ENCODE assay signal across 17 cellular contexts in genomic region chr2:43236256-43236655, GRCh38. TPM values are rescaled to one million over a fixed set of nuclear protein-coding genes. Genes with fewer than 3 reads are reported as not detected.
DNase-seq lines count a peak whose midpoint lies in the region; ATAC-seq and TF ChIP-seq lines count a peak whose summit lies in the region.
"Had no signal": no experiment of that assay in that cellular context is flagged by ENCODE, and none has a peak within 500 bp of the region (broad histone marks: within the 10 kb centered on the region; RNA-seq: fewer than 3 reads in every experiment).

No MANE protein-coding gene starts in this region.

- peak overlapping the region in 5 of 11 experiments; percentile 20 to 52 (median 35); a peak in 5 of 22 replicates for H3K9ac ChIP-seq in BLaER1 treated with 17β-estradiol and CSF1 and Interleukin-3, amounts not matched to agents 10 nM and 100 nM
- no peak overlapping the region for H3K9ac ChIP-seq in IMR-90 (ENCODE audit: low read depth, low read length)

- ATAC-seq in IMR-90 (ENCODE audit: low read depth) (no peak), GM21390 (IDR thresholded peaks at IDR 0.05; ENCODE audit: unreplicated experiment) (no peak), GM21529 (IDR thresholded peaks at IDR 0.05; ENCODE audit: unreplicated experiment) (no peak)
- ATAC-seq: HepG2 had no signal

- H3K4me1 ChIP-seq in BLaER1 treated with 17β-estradiol and CSF1 and Interleukin-3, amounts not matched to agents 10 nM and 100 nM: peaks cover 32 to 100% (median 74%) of the 10 kb centered on the region in 10 experiments
- H3K4me1 ChIP-seq in IMR-90 (ENCODE audit: control insufficient read depth, insufficient read depth, low read length): no peaks in the 10 kb centered on the region; the same call in 1 of the 2 replicates
- peaks cover 64 to 78% of the 10 kb centered on the region in 2 experiments for H3K4me1 ChIP-seq in neutrophil (ENCODE audit: control insufficient read depth in 1 of 2, insufficient read depth in 1 of 2, low read depth in 1 of 2, low read length in 1 of 2)

- dilution Hi-C loops in IMR-90 (cut with HindIII; ENCODE audit: low sequenced_read_pairs, unreplicated experiment): no loop called here

- peak overlapping the region; percentile 7; the same call in 1 of the 2 replicates for H2AK5ac ChIP-seq in IMR-90 (ENCODE audit: low read depth, low read length)

- H2BK20ac ChIP-seq in IMR-90 (ENCODE audit: low read depth, low read length): no peak overlapping the region

- H3K27ac ChIP-seq in BLaER1 treated with 17β-estradiol and CSF1 and Interleukin-3, amounts not matched to agents 10 nM and 100 nM: peak overlapping the region in 8 of 11 experiments; percentile 1 to 84 (median 62); a peak in 12 of 22 replicates
- no peak overlapping the region for H3K27ac ChIP-seq in IMR-90 (ENCODE audit: insufficient read depth, low read length)
- H3K27ac ChIP-seq in neutrophil: peak overlapping the region; percentile 68
- H3K27ac ChIP-seq: Peyer's patch had no signal

- no TSS peak for BruUV-seq in IMR-90 (replicated peaks; lab: Mats Ljungman, UMichigan)

- peaks cover 0 to 20% (median 6%) of the 10 kb centered on the region in 11 experiments; a peak in 5 of 22 replicates for H3K36me3 ChIP-seq in BLaER1 treated with 17β-estradiol and CSF1 and Interleukin-3, amounts not matched to agents 10 nM and 100 nM
- no peaks in the 10 kb centered on the region; the same call in 1 of the 2 replicates for H3K36me3 ChIP-seq in IMR-90 (ENCODE audit: control insufficient read depth, insufficient read depth, low read length)
- no peaks in the 10 kb centered on the region for H3K36me3 ChIP-seq in neutrophil
- H3K36me3 ChIP-seq: Peyer's patch had no signal

- no peak for TF ChIP-seq RAD21 in IMR-90 (IDR thresholded peaks at IDR 0.05; ENCODE audit: low read length)

- no peak for TF ChIP-seq CTCF in IMR-90 (conservative IDR thresholded peaks at IDR 0.05; ENCODE audit: low read depth, low read length)
- no peak for TF ChIP-seq CTCF in neutrophil (IDR thresholded peaks at IDR 0.05)

- intact Hi-C loops in IMR-90 (cut with micrococcal nuclease): no loop called here

- H3K4me2 ChIP-seq in BLaER1 treated with 17β-estradiol and CSF1 and Interleukin-3, amounts not matched to agents 10 nM and 100 nM: peak overlapping the region in 5 of 11 experiments; percentile 57 to 91 (median 78); a peak in 10 of 22 replicates
- no peak overlapping the region for H3K4me2 ChIP-seq in IMR-90 (ENCODE audit: low read depth, low read length)

- WGBS in IMR-90 (ENCODE audit: extremely low coverage in 2 of 2, insufficient read length in 1 of 2), 2 experiments: 100% methylated on average over 1 of the region's 3 CpGs; no CpG with 5 or more reads in 1 of the 2 experiments

- H3K14ac ChIP-seq in IMR-90 (replicated peaks; ENCODE audit: low read depth, low read length): no peak overlapping the region

- no peak overlapping the region for H4K8ac ChIP-seq in IMR-90 (ENCODE audit: low read depth in 2 of 2, low read length in 2 of 2)

- H2BK15ac ChIP-seq in IMR-90 (ENCODE audit: low read depth, low read length): no peak overlapping the region

- DNase-seq in IMR-90 (no peak), islet precursor cell (peak; percentile 38), SIG-M5 treated with dmso at 0.1 percent for 504 hours (lab: John Stamatoyannopoulos, UW; ENCODE audit: unreplicated experiment) (no peak), SIG-M5 (lab: John Stamatoyannopoulos, UW) (no peak)
- DNase-seq: CD4-positive, CD25-positive, alpha-beta regulatory T cell; EL; GF-D8; MV-4-11; NCI-H1105 treated with DMSO at 0.1 percent for 48 hours; NCI-H2029 treated with DMSO at 0.1 percent for 48 hours; NCI-H524 treated with DMSO at 0.1 percent for 48 hours; Peyer's patch had no signal

- in situ Hi-C loops in IMR-90 (cut with MboI; ENCODE audit: low sequenced_read_pairs): loop anchor here (10.0 kb wide), 1 partner anchor 381 kb away; no protein-coding TSS in a partner anchor

- H3K9me1 ChIP-seq in IMR-90 (ENCODE audit: insufficient read depth, low read length): no peaks in the 10 kb centered on the region

- H2BK5ac ChIP-seq in IMR-90 (ENCODE audit: low read depth, low read length, poor library complexity, severe bottlenecking): no peak overlapping the region

- no peak for TF ChIP-seq POLR2A in IMR-90 (IDR thresholded peaks at IDR 0.05; ENCODE audit: low read depth, low read length)

- no peak overlapping the region for H2BK120ac ChIP-seq in IMR-90 (ENCODE audit: low read depth, low read length)

- POLR2A ChIA-PET in IMR-90 (lab: Charles Lee; ENCODE audit: unreplicated experiment): no interaction called here

- H3K23ac ChIP-seq in IMR-90 (ENCODE audit: low read depth, low read length): no peak overlapping the region

- H3K56ac ChIP-seq in IMR-90 (ENCODE audit: extremely low read depth, insufficient read depth, low read length): no peak overlapping the region

- peak overlapping the region; percentile 19 for H2AFZ ChIP-seq in IMR-90 (replicated peaks; ENCODE audit: low read length, poor library complexity)

- no peak overlapping the region for H3K4ac ChIP-seq in IMR-90 (ENCODE audit: low read depth, low read length)

- no peaks in the 10 kb centered on the region for H3K79me1 ChIP-seq in IMR-90 (ENCODE audit: low read depth in 1 of 2, low read length in 2 of 2)

- H3K18ac ChIP-seq in IMR-90 (ENCODE audit: low read depth, low read length): no peak overlapping the region

- no peak overlapping the region for H4K5ac ChIP-seq in IMR-90 (ENCODE audit: low read depth, low read length)

- H4K91ac ChIP-seq in IMR-90 (ENCODE audit: insufficient read depth, low read depth, low read length): no peak overlapping the region

- H3K9me3 ChIP-seq in BLaER1 treated with 17β-estradiol and CSF1 and Interleukin-3, amounts not matched to agents 10 nM and 100 nM (replicated peaks in 1 of 11): no peaks in the 10 kb centered on the region
- no peaks in the 10 kb centered on the region for H3K9me3 ChIP-seq in IMR-90 (ENCODE audit: control insufficient read depth, insufficient read depth, low read length)
- H3K9me3 ChIP-seq in neutrophil: no peaks in the 10 kb centered on the region
- H3K9me3 ChIP-seq: Peyer's patch had no signal

- no peaks in the 10 kb centered on the region for H4K20me1 ChIP-seq in BLaER1 treated with 17β-estradiol and CSF1 and Interleukin-3, amounts not matched to agents 10 nM and 100 nM
- no peaks in the 10 kb centered on the region; the same call in 1 of the 2 replicates for H4K20me1 ChIP-seq in IMR-90 (ENCODE audit: insufficient read depth, low read length)

- no peaks in the 10 kb centered on the region for H3K27me3 ChIP-seq in BLaER1 treated with 17β-estradiol and CSF1 and Interleukin-3, amounts not matched to agents 10 nM and 100 nM
- no peaks in the 10 kb centered on the region for H3K27me3 ChIP-seq in IMR-90 (ENCODE audit: control insufficient read depth, insufficient read depth, low read length)
- no peaks in the 10 kb centered on the region for H3K27me3 ChIP-seq in neutrophil
- H3K27me3 ChIP-seq: Peyer's patch had no signal

- H3K4me3 ChIP-seq in BLaER1 treated with 17β-estradiol and CSF1 and Interleukin-3, amounts not matched to agents 10 nM and 100 nM: no peak overlapping the region
- H3K4me3 ChIP-seq in IMR-90 (ENCODE audit: insufficient read depth, low read depth, low read length) (no peak overlapping the region), neutrophil (ENCODE audit: low read depth in 1 of 2, low read length in 1 of 2) (no peak overlapping the region)
- H3K4me3 ChIP-seq: Peyer's patch had no signal

- CTCF ChIA-PET in IMR-90 (lab: Yijun Ruan, JAX): no interaction called here

- H2AK9ac ChIP-seq in IMR-90 (replicated peaks; ENCODE audit: low read depth, low read length, poor library complexity): no peak overlapping the region

TF ChIP-seq in IMR-90, 13 proteins besides CTCF, POLR2A, EP300 and RAD21:
- no peak for TF ChIP-seq NFE2L2 (IDR thresholded peaks at IDR 0.05; ENCODE audit: low read depth, low read length)
- TF ChIP-seq CHD1 (IDR thresholded peaks at IDR 0.05; ENCODE audit: low read depth, low read length): no peak
- TF ChIP-seq MAFK (IDR thresholded peaks at IDR 0.05; ENCODE audit: low read depth, low read length): no peak
- TF ChIP-seq CEBPB (IDR thresholded peaks at IDR 0.05; ENCODE audit: low read depth, low read length): no peak
- TF ChIP-seq USF2 (IDR thresholded peaks at IDR 0.05; ENCODE audit: low read depth, low read length): no peak

RNA-seq across cellular contexts. Expression of gene ZFP36L2, which starts 9.8 kb away (rescaled TPM):
- total RNA-seq in IMR-90 (2012; rRNA removed): 1.8 and 2.2 TPM in 2 replicates
- polyA plus RNA-seq in IMR-90 (2012; rRNA removed): 20.1 and 20.8 TPM in 2 replicates
- 8.6 and 34.8 TPM in 2 replicates for polyA plus RNA-seq in IMR-90 (2012; cell fraction: cytosol; rRNA removed)
- polyA plus RNA-seq in IMR-90 (2012; cell fraction: nucleus; rRNA removed; ENCODE audit: low replicate concordance): 19.6 and 31.4 TPM in 2 replicates
